ENCODE assay signal across 28 cellular contexts in the genomic region with DNA sequence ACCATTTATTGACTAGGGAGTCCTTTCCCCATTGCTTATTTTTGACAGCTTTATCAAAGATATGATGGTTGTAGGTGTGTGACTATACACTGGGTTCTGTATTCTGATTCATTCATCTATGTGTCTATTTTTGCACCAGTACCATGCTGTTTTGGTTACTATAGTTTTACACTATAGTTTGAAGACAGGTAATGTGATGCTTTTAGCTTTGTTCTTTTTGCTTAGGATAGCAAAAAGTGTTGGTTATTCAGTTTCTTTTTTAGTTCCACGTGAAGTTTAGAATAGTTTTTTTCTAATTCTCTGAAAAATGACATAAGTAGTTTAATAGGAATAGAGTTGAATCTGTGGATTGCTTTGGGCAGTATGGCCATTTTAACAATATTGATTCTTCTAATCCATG. TPM values are rescaled to one million over a fixed set of nuclear protein-coding genes. Genes with fewer than 3 reads are reported as not detected.
DNase-seq lines count a peak whose midpoint lies in the region; ATAC-seq, FAIRE-seq and TF ChIP-seq lines count a peak whose summit lies in the region.
"Had no signal": no experiment of that assay in that cellular context is flagged by ENCODE, and none has a peak within 500 bp of the region (broad histone marks: within the 10 kb centered on the region; RNA-seq: fewer than 3 reads in every experiment).

No MANE protein-coding gene starts in this region.

- POLR2A ChIA-PET in A549 (lab: Yijun Ruan, JAX) (no interaction called here), HEK293 (lab: Yijun Ruan, JAX) (no interaction called here), K562 (lab: Yijun Ruan, JAX) (interaction anchor here (0.6 kb wide), 1 partner anchor 327 kb away, joined by 3 read pairs; no protein-coding TSS in a partner anchor), A673 (lab: Charles Lee; ENCODE audit: low non-redundant PET) (no interaction called here)

- TF ChIP-seq CTCF in A549 (IDR thresholded peaks at IDR 0.05) (no peak), HEK293 (tag by site-specific recombination; IDR thresholded peaks at IDR 0.05) (no peak), K562 (IDR thresholded peaks at IDR 0.05 in 2 of 3, conservative IDR thresholded peaks at IDR 0.05 in 1 of 3; ENCODE audit: insufficient read depth in 2 of 3, low read depth in 1 of 3, low read length in 3 of 3) (no peak), stomach (IDR thresholded peaks at IDR 0.05) (no peak), A673 (conservative IDR thresholded peaks at IDR 0.05; ENCODE audit: low read depth, low read length) (no peak)

- whole genome bisulfite sequencing in A549 (ENCODE audit: missing lambda C conversion rate): 13% methylated on average over 1 of the region's 1 CpG
- 0% methylated on average over 1 of the region's 1 CpG for WGBS in K562 (ENCODE audit: insufficient coverage, low coverage, missing lambda C conversion rate)
- 63 to 83% (median 75%) methylated on average over 1 of the region's 1 CpG for WGBS in stomach, 5 donors

- TF ChIP-seq EP300 in A549 (IDR thresholded peaks at IDR 0.05) (no peak), K562 (IDR thresholded peaks at IDR 0.05; ENCODE audit: low read length) (no peak), stomach (IDR thresholded peaks at IDR 0.05) (no peak)

- H3K27me3 ChIP-seq in K562 (ENCODE audit: control insufficient read depth in 2 of 2, insufficient read depth in 2 of 2, low read length in 2 of 2) (no peaks in the 10 kb centered on the region; a peak in 1 of 5 replicates), stomach (no peaks in the 10 kb centered on the region), A673 (replicated peaks; ENCODE audit: insufficient read depth, low read depth, low read length, poor library complexity) (peaks cover 3% of the 10 kb centered on the region)
- H3K27me3 ChIP-seq: BE2C, BLaER1 had no signal

- no peaks in the 10 kb centered on the region for H3K79me2 ChIP-seq in K562 (ENCODE audit: control insufficient read depth, insufficient read depth, low read length)

- no peaks in the 10 kb centered on the region for H4K20me1 ChIP-seq in K562 (replicated peaks; ENCODE audit: control insufficient read depth, insufficient read depth, low read length)
- H4K20me1 ChIP-seq: BLaER1 had no signal

- H3K4me2 ChIP-seq in A549: no peak overlapping the region
- H3K4me2 ChIP-seq in K562 (ENCODE audit: insufficient read depth, low read length): no peak overlapping the region
- H3K4me2 ChIP-seq: BLaER1 had no signal

- TF ChIP-seq RAD21 in A549 (conservative IDR thresholded peaks at IDR 0.05 in 1 of 2, IDR thresholded peaks at IDR 0.05 in 1 of 2): no peak
- TF ChIP-seq RAD21 in K562 (CRISPR knock-in tag; conservative IDR thresholded peaks at IDR 0.05 in 1 of 2, IDR thresholded peaks at IDR 0.05 in 1 of 2): no peak

- FAIRE-seq in A549 (lab: Jason Lieb, UNC) (no peak), K562 (lab: Jason Lieb, UNC) (no peak)
- FAIRE-seq: A204.1, GM12878, GM12892, GM18507 had no signal

- H3K4me3 ChIP-seq in A549: no peak overlapping the region
- H3K4me3 ChIP-seq in HEK293 (ENCODE audit: low read depth, low read length): no peak overlapping the region
- H3K4me3 ChIP-seq in K562: no peak overlapping the region
- no peak overlapping the region for H3K4me3 ChIP-seq in stomach
- H3K4me3 ChIP-seq in A673 (ENCODE audit: low read depth, low read length, poor library complexity, severe bottlenecking): no peak overlapping the region
- H3K4me3 ChIP-seq: BLaER1, GM12878 had no signal

- intact Hi-C loops in K562 (cut with micrococcal nuclease) (no loop called here), stomach (cut with DNase I; ENCODE audit: low total_unique reads) (no loop called here), A673 (cut with micrococcal nuclease; ENCODE audit: unreplicated experiment) (no loop called here)

- BruUV-seq in K562 (replicated peaks; lab: Mats Ljungman, UMichigan) (no TSS peak), A673 (replicated peaks; lab: Mats Ljungman, UMichigan) (no TSS peak)

- no peak overlapping the region for H3K9ac ChIP-seq in K562 (ENCODE audit: insufficient read depth in 1 of 2, low read depth in 2 of 2, low read length in 2 of 2)
- H3K9ac ChIP-seq: BLaER1 had no signal

- H3K4me1 ChIP-seq in A549 (no peaks in the 10 kb centered on the region), HEK293 (ENCODE audit: control insufficient read depth, insufficient read depth, low read length) (no peaks in the 10 kb centered on the region), K562 (replicated peaks in 1 of 2; ENCODE audit: control insufficient read depth in 2 of 2, insufficient read depth in 2 of 2, low read length in 2 of 2) (no peaks in the 10 kb centered on the region), stomach (no peaks in the 10 kb centered on the region), A673 (ENCODE audit: insufficient read depth, low read length, poor library complexity, severe bottlenecking) (no peaks in the 10 kb centered on the region)
- H3K4me1 ChIP-seq: BE2C, BLaER1 had no signal

- H3K9me1 ChIP-seq in K562 (ENCODE audit: control insufficient read depth, insufficient read depth, low read length): no peaks in the 10 kb centered on the region

- ATAC-seq in A549 (no peak), K562 (no peak)
- ATAC-seq: GM12878 had no signal

- CTCF ChIA-PET in A549 (lab: Yijun Ruan, JAX) (interaction anchor here (1.2 to 1.8 kb wide), 2 partner anchors 124 to 129 kb away, joined by 6 read pairs; no protein-coding TSS in a partner anchor), HEK293 (lab: Yijun Ruan, JAX) (interaction anchor here (0.6 to 1.4 kb wide), 2 partner anchors 10 to 79 kb away, joined by 4 to 5 read pairs; no protein-coding TSS in a partner anchor), K562 (lab: Yijun Ruan, JAX; ENCODE audit: low intra/inter-chr PET ratio) (no interaction called here), A673 (lab: Charles Lee) (no interaction called here)

- H2AFZ ChIP-seq in K562 (ENCODE audit: low read depth, low read length): no peak overlapping the region

- no peak overlapping the region for H3K27ac ChIP-seq in A549
- H3K27ac ChIP-seq in HEK293 (ENCODE audit: extremely low read depth, low read depth, low read length): no peak overlapping the region
- no peak overlapping the region for H3K27ac ChIP-seq in K562 (ENCODE audit: extremely low read depth, low read depth, low read length)
- H3K27ac ChIP-seq in stomach: no peak overlapping the region
- H3K27ac ChIP-seq in A673 (ENCODE audit: low read depth, low read length, poor library complexity, severe bottlenecking): no peak overlapping the region
- H3K27ac ChIP-seq: BLaER1 had no signal

- in situ Hi-C loops in K562 (cut with MboI): no loop called here

- no peak for DNase-seq in A549 (ENCODE audit: low read depth in 1 of 2, low spot score in 1 of 2)
- DNase-seq in K562 (ENCODE audit: extremely low read depth in 1 of 4, low spot score in 3 of 4): no peak
- DNase-seq in stomach: no peak
- no peak for DNase-seq in germinal center (ENCODE audit: low spot score)
- no peak for DNase-seq in A673 (ENCODE audit: low spot score)
- DNase-seq: 8988T; ACHN; BE2C; C1 segment of cervical spinal cord; CD4-positive, alpha-beta memory T cell; CD4-positive, CD25-positive, alpha-beta regulatory T cell; CD8-positive, alpha-beta memory T cell; COR-L47; DMS 273 treated with DMSO at 0.1 percent for 48 hours; DMS153; DMS53; DMS79; DND-41; EL; GDM1 had no signal

- no peaks in the 10 kb centered on the region for H3K36me3 ChIP-seq in HEK293 (ENCODE audit: control insufficient read depth in 2 of 2, insufficient read depth in 1 of 2, low read length in 2 of 2)
- no peaks in the 10 kb centered on the region for H3K36me3 ChIP-seq in K562 (ENCODE audit: control insufficient read depth, insufficient read depth, low read length)
- no peaks in the 10 kb centered on the region for H3K36me3 ChIP-seq in stomach
- H3K36me3 ChIP-seq in A673 (ENCODE audit: insufficient read depth, low read length, poor library complexity, severe bottlenecking): no peaks in the 10 kb centered on the region
- H3K36me3 ChIP-seq: BE2C, BLaER1 had no signal

- TF ChIP-seq POLR2A in A549 (IDR thresholded peaks at IDR 0.05; ENCODE audit: low read length) (no peak), K562 (conservative IDR thresholded peaks at IDR 0.05) (no peak), stomach (IDR thresholded peaks at IDR 0.05) (no peak)

- H3K9me3 ChIP-seq in A549 (peaks cover 25% of the 10 kb centered on the region), HEK293 (ENCODE audit: control insufficient read depth, insufficient read depth, low read depth, low read length) (no peaks in the 10 kb centered on the region), K562 (replicated peaks; ENCODE audit: control insufficient read depth, insufficient read depth, low read depth, low read length) (no peaks in the 10 kb centered on the region), stomach (peaks cover 0 to 18% (median 15%) of the 10 kb centered on the region in 4 donors), A673 (ENCODE audit: low read depth, low read length, poor library complexity, severe bottlenecking) (peaks cover 7% of the 10 kb centered on the region)
- H3K9me3 ChIP-seq: BE2C had no signal

TF ChIP-seq in K562, 482 proteins besides CTCF, POLR2A, EP300 and RAD21 (continues in another document):
- TF ChIP-seq TSC22D4 (tag; IDR thresholded peaks at IDR 0.05): no peak

RNA-seq across cellular contexts. Expression of gene NACA2, which starts 50.1 kb away (rescaled TPM):
- polyA plus RNA-seq in A549 (2011; rRNA removed) (0.34 and 0.86 TPM in 2 replicates), A549 (2017; fragmentation: RNase III; extraction: RNeasy Plus Mini Kit Qiagen cat#74134 plus additional on column Dnase treatment) (0.39 to 0.70 TPM (median 0.40 TPM) in 3 replicates), K562 (2011; rRNA removed) (0.29 and 0.34 TPM in 2 replicates), K562 (2014; fragmentation: Illumina TruSeq; extraction: Trizol) (not detected in 2 replicates), K562 (2014; fragmentation: Nextera tagmentation; extraction: Ambion mirVana) (under 1 TPM; 0.13 to 0.23 TPM), K562 (2014; rRNA removed) (0.24 TPM in 1 of 2 replicates, not detected in the other), stomach (under 1 TPM in 1 of 3 donors, not detected in 2; 0.28 TPM)
- polyA plus RNA-seq in A549 (2012; cell fraction: cytosol; rRNA removed): not detected in 2 replicates
- not detected in 2 replicates for polyA plus RNA-seq in A549 (2012; cell fraction: nucleus; rRNA removed)
- not detected in 2 replicates for polyA minus RNA-seq in A549 (2011; rRNA and poly(A)+ RNA removed)
- not detected in 2 replicates for total RNA-seq in K562 (2011; cell fraction: chromatin; rRNA removed; ENCODE audit: low replicate concordance)
- not detected in 2 replicates for total RNA-seq in K562 (2011; cell fraction: nucleolus; rRNA removed)
- not detected in 2 replicates for total RNA-seq in K562 (2011; cell fraction: nucleoplasm; rRNA removed)
- total RNA-seq in K562 (2014; rRNA removed) (0.23 TPM in 1 of 2 replicates, not detected in the other), K562 (2014; rRNA removed; fragmentation: Illumina TruSeq; extraction: Trizol) (not detected in 2 replicates), K562 (2015; rRNA removed; fragmentation: Illumina TruSeq; extraction: Trizol) (not detected in 2 replicates), K562 (2021) (not detected in 2 replicates), stomach (not detected), A673 (2021) (0.42 TPM in 1 of 2 replicates, not detected in the other)
- polyA plus RNA-seq in K562 (2011; cell fraction: cytosol; rRNA removed): not detected in 2 replicates
- polyA plus RNA-seq in K562 (2011; cell fraction: nucleus; rRNA removed): not detected in 2 replicates
- 0.28 and 0.35 TPM in 2 replicates for polyA plus RNA-seq in K562 (2012)
- polyA minus RNA-seq in K562 (2011; rRNA and poly(A)+ RNA removed): 0.28 and 1.1 TPM in 2 replicates
- not detected in 2 replicates for polyA minus RNA-seq in K562 (2011; cell fraction: cytosol; rRNA and poly(A)+ RNA removed)
- polyA minus RNA-seq in K562 (2011; cell fraction: nucleus; rRNA and poly(A)+ RNA removed): not detected in 2 replicates
- total RNA-seq: CD4-positive, alpha-beta memory T cell; CD4-positive, CD25-positive, alpha-beta regulatory T cell; CD8-positive, alpha-beta memory T cell; Daoy; GM12878 had no signal
- polyA plus RNA-seq: CD14-positive monocyte; CD4-positive, alpha-beta memory T cell; CD4-positive, CD25-positive, alpha-beta regulatory T cell; CD8-positive, alpha-beta memory T cell had no signal

Comparison
In these comparisons a context has a peak if more than half of its experiments do, and no peak if none do; other contexts are left out.
1. CTCF ChIA-PET loops: an anchor here in A549 (1.2 to 1.8 kb wide) and HEK293 (0.6 to 1.4 kb wide); none called in K562 and A673.